ENCODE assay signal across 8 cellular contexts in the genomic region with DNA sequence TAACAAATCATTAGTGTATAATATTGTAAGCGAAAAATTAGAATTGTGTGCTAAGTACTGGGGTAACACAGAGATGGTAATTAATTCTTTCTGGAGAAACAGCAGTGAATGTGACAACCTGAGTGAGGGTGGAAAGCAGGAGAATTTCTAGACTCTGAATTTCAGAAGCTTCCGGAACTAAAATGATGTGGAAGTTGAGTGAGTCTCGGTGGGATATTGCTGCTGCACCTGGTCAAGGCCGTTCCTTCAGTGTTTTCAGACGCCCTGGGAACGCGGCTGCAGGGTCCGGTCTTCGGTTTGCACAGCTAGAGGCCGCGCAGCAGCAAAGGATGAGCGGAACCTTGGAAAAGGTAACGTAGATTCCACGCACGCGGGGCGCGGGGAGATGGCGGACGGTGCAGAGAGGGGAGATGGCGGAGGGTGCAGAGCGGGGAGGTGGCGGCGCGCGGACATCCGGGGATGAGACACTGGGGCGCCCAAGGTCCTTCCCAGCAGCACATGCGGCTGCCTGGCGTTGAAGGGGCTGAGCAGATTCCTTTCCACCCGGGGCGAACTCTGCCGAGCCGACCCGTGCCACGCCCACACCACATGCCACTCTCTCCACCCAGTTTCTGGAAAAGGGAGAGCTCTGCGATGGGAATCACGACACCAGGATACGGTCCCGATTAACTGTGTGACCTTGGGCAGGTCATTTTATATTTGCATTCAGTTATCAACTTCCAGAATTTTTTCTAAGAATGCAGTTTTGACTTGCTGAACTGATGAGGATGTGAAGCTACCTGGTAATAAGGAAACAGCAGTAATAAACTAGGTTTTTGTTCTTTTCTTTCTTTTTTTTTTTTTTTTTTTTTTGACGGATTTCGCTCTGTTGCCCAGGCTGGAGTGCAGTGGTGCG. TPM values are rescaled to one million over a fixed set of nuclear protein-coding genes. Genes with fewer than 3 reads are reported as not detected.
DNase-seq lines count a peak whose midpoint lies in the region; ATAC-seq and TF ChIP-seq lines count a peak whose summit lies in the region.

MRPL48 (plus strand) TSS at position 232 of the 895 bp plus-strand sequence; CDS start at position 330, 98 bp downstream.

- H3K4me1 ChIP-seq in KMS-11 (ENCODE audit: low read depth, poor library complexity, severe bottlenecking) (peaks cover 39% of the 10 kb centered on the region), Peyer's patch (peaks cover 0 to 12% (median 1%) of the 10 kb centered on the region in 4 donors)

- H3K4me2 ChIP-seq in KMS-11: peak within 1 kb of the TSS; percentile 76

- H3K9ac ChIP-seq in KMS-11: peak within 1 kb of the TSS; percentile 88

- H3K4me3 ChIP-seq in KMS-11 (IDR thresholded peaks at IDR 0.05; ENCODE audit: insufficient read depth, low read depth, low read length) (no peak within 1 kb of the TSS), Peyer's patch (peak within 1 kb of the TSS; percentile 74 to 78 (median 75))

- peaks cover 52% of the 10 kb centered on the region for H3K4me1 Mint-ChIP-seq in activated T-cell treated with anti-CD3 and anti-CD28 coated beads, Interleukin-2, amount 50 U/mL, for 72 hours (ENCODE audit: low read depth)
- peaks cover 10 to 26% (median 12%) of the 10 kb centered on the region in 3 donors for H3K4me1 Mint-ChIP-seq in naive B cell
- H3K4me1 Mint-ChIP-seq in stimulated activated memory B cell treated with anti-CD40 and anti-IgM and Interleukin-4, amounts not matched to agents 10 μg/mL and 1 μg/mL and 100 μg/mL, for 72 hours: peaks cover 16% of the 10 kb centered on the region

- ATAC-seq in GM21723 (IDR thresholded peaks at IDR 0.05; ENCODE audit: unreplicated experiment) (peak; percentile 95), naive B cell (ENCODE audit: low read depth in 2 of 2) (peak; percentile 99 to 100)
- peak; percentile 99 to 100 for ATAC-seq in activated T-cell treated with anti-CD3 and anti-CD28 coated beads, Interleukin-2, amount 50 U/mL, for 72 hours (replicated peaks in 1 of 2)
- ATAC-seq in stimulated activated memory B cell treated with anti-CD40 and anti-IgM and Interleukin-4, amounts not matched to agents 10 μg/mL and 1 μg/mL and 100 μg/mL, for 72 hours: peak; percentile 100

- no peaks in the 10 kb centered on the region for H3K9me3 Mint-ChIP-seq in activated T-cell treated with anti-CD3 and anti-CD28 coated beads, Interleukin-2, amount 50 U/mL, for 72 hours
- H3K9me3 Mint-ChIP-seq in naive B cell: no peaks in the 10 kb centered on the region
- H3K9me3 Mint-ChIP-seq in stimulated activated memory B cell treated with anti-CD40 and anti-IgM and Interleukin-4, amounts not matched to agents 10 μg/mL and 1 μg/mL and 100 μg/mL, for 72 hours: no peaks in the 10 kb centered on the region

- H3K27ac ChIP-seq in KMS-11: peak within 1 kb of the TSS; percentile 79
- H3K27ac ChIP-seq in Peyer's patch: peak within 1 kb of the TSS; percentile 76 to 93 (median 89)

- DNase-seq in DMS153 treated with DMSO at 0.1 percent for 48 hours (lab: John Stamatoyannopoulos, UW; ENCODE audit: unreplicated experiment) (peak; percentile 93), Peyer's patch (peak; percentile 89 to 95 (median 94)), fibroblast of gingiva (ENCODE audit: low read depth) (peak; percentile 97), naive B cell (peak; percentile 86)
- peak; percentile 90 to 94 for DNase-seq in activated T-cell treated with anti-CD3 and anti-CD28 coated beads, Interleukin-2, amount 50 U/mL, for 72 hours

- TF ChIP-seq POLR2A in Peyer's patch (IDR thresholded peaks at IDR 0.05): peak; percentile 20 to 61

- peak within 1 kb of the TSS; percentile 98 for H3K27ac Mint-ChIP-seq in activated T-cell treated with anti-CD3 and anti-CD28 coated beads, Interleukin-2, amount 50 U/mL, for 72 hours
- H3K27ac Mint-ChIP-seq in naive B cell: peak within 1 kb of the TSS; percentile 84 to 99 (median 97)
- peak within 1 kb of the TSS; percentile 98 for H3K27ac Mint-ChIP-seq in stimulated activated memory B cell treated with anti-CD40 and anti-IgM and Interleukin-4, amounts not matched to agents 10 μg/mL and 1 μg/mL and 100 μg/mL, for 72 hours

- H2AFZ ChIP-seq in KMS-11 (ENCODE audit: low read depth): peak within 1 kb of the TSS; percentile 90

- H3K79me2 ChIP-seq in KMS-11 (ENCODE audit: insufficient read depth, low read depth): peaks cover 12% of the 10 kb centered on the region

- no peaks in the 10 kb centered on the region for H4K20me1 ChIP-seq in KMS-11 (ENCODE audit: insufficient read depth)

- H3K36me3 Mint-ChIP-seq in activated T-cell treated with anti-CD3 and anti-CD28 coated beads, Interleukin-2, amount 50 U/mL, for 72 hours (ENCODE audit: insufficient read depth in 2 of 2): peaks cover 0 to 2% of the 10 kb centered on the region in 2 donors
- no peaks in the 10 kb centered on the region for H3K36me3 Mint-ChIP-seq in naive B cell
- H3K36me3 Mint-ChIP-seq in stimulated activated memory B cell treated with anti-CD40 and anti-IgM and Interleukin-4, amounts not matched to agents 10 μg/mL and 1 μg/mL and 100 μg/mL, for 72 hours: no peaks in the 10 kb centered on the region

- no peaks in the 10 kb centered on the region for H3K9me3 ChIP-seq in Peyer's patch

- H3K27me3 ChIP-seq in KMS-11 (ENCODE audit: insufficient read depth, low read depth): no peaks in the 10 kb centered on the region
- H3K27me3 ChIP-seq in Peyer's patch: no peaks in the 10 kb centered on the region

- no peak for TF ChIP-seq CTCF in KMS-11 (conservative IDR thresholded peaks at IDR 0.05; ENCODE audit: low read depth, low read length)
- peak in 1 of 6 experiments; percentile 10 for TF ChIP-seq CTCF in Peyer's patch (IDR thresholded peaks at IDR 0.05)

- H3K36me3 ChIP-seq in KMS-11 (ENCODE audit: insufficient read depth) (no peaks in the 10 kb centered on the region), Peyer's patch (peaks cover 0 to 4% (median 0%) of the 10 kb centered on the region in 3 donors)

- H3K4me3 Mint-ChIP-seq in activated T-cell treated with anti-CD3 and anti-CD28 coated beads, Interleukin-2, amount 50 U/mL, for 72 hours: peak within 1 kb of the TSS; percentile 98 to 99
- H3K4me3 Mint-ChIP-seq in naive B cell: peak within 1 kb of the TSS; percentile 91 to 100 (median 100)
- H3K4me3 Mint-ChIP-seq in stimulated activated memory B cell treated with anti-CD40 and anti-IgM and Interleukin-4, amounts not matched to agents 10 μg/mL and 1 μg/mL and 100 μg/mL, for 72 hours: peak within 1 kb of the TSS; percentile 99

- no peaks in the 10 kb centered on the region for H3K27me3 Mint-ChIP-seq in activated T-cell treated with anti-CD3 and anti-CD28 coated beads, Interleukin-2, amount 50 U/mL, for 72 hours (ENCODE audit: low read depth)
- H3K27me3 Mint-ChIP-seq in naive B cell: no peaks in the 10 kb centered on the region
- H3K27me3 Mint-ChIP-seq in stimulated activated memory B cell treated with anti-CD40 and anti-IgM and Interleukin-4, amounts not matched to agents 10 μg/mL and 1 μg/mL and 100 μg/mL, for 72 hours: no peaks in the 10 kb centered on the region

RNA-seq across cellular contexts. Expression of gene MRPL48, which starts in this region (rescaled TPM):
- 10 to 100 TPM; 26.8 to 50.3 (median 33.3) TPM for total RNA-seq in Peyer's patch
- 10 to 100 TPM; 45.1 to 55.8 TPM for total RNA-seq in activated T-cell treated with anti-CD3 and anti-CD28 coated beads, Interleukin-2, amount 50 U/mL, for 72 hours
- 10 to 100 TPM; 54.8 to 91.9 (median 60.3) TPM for polyA plus RNA-seq in naive B cell (ENCODE audit: low read depth in 6 of 6)
